ENCODE assay signal across 1 cellular context in genomic region chr20:33811763-33812672, GRCh38.
TF ChIP-seq lines count a peak whose summit lies in the region.

No MANE protein-coding gene starts in this region.

TF ChIP-seq in HepG2, 621 proteins besides CTCF, POLR2A, EP300 and RAD21 (continued from another document and continues in another):
- TF ChIP-seq, protein P1, sequence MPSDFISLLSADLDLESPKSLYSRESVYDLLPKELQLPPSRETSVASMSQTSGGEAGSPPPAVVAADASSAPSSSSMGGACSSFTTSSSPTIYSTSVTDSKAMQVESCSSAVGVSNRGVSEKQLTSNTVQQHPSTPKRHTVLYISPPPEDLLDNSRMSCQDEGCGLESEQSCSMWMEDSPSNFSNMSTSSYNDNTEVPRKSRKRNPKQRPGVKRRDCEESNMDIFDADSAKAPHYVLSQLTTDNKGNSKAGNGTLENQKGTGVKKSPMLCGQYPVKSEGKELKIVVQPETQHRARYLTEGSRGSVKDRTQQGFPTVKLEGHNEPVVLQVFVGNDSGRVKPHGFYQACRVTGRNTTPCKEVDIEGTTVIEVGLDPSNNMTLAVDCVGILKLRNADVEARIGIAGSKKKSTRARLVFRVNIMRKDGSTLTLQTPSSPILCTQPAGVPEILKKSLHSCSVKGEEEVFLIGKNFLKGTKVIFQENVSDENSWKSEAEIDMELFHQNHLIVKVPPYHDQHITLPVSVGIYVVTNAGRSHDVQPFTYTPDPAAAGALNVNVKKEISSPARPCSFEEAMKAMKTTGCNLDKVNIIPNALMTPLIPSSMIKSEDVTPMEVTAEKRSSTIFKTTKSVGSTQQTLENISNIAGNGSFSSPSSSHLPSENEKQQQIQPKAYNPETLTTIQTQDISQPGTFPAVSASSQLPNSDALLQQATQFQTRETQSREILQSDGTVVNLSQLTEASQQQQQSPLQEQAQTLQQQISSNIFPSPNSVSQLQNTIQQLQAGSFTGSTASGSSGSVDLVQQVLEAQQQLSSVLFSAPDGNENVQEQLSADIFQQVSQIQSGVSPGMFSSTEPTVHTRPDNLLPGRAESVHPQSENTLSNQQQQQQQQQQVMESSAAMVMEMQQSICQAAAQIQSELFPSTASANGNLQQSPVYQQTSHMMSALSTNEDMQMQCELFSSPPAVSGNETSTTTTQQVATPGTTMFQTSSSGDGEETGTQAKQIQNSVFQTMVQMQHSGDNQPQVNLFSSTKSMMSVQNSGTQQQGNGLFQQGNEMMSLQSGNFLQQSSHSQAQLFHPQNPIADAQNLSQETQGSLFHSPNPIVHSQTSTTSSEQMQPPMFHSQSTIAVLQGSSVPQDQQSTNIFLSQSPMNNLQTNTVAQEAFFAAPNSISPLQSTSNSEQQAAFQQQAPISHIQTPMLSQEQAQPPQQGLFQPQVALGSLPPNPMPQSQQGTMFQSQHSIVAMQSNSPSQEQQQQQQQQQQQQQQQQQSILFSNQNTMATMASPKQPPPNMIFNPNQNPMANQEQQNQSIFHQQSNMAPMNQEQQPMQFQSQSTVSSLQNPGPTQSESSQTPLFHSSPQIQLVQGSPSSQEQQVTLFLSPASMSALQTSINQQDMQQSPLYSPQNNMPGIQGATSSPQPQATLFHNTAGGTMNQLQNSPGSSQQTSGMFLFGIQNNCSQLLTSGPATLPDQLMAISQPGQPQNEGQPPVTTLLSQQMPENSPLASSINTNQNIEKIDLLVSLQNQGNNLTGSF (CRISPR knock-in tag; IDR thresholded peaks at IDR 0.05), result no peak
- peak; percentile 45; the same call in 1 of the 2 replicates for TF ChIP-seq MED1 (CRISPR knock-in tag; IDR thresholded peaks at IDR 0.05)
- peak; percentile 8; the same call in 1 of the 2 replicates for TF ChIP-seq SALL1 (CRISPR knock-in tag; IDR thresholded peaks at IDR 0.05)
- TF ChIP-seq KDM6A (CRISPR knock-in tag; IDR thresholded peaks at IDR 0.05; ENCODE audit: low read depth), result no peak
- TF ChIP-seq TSC22D2 (CRISPR knock-in tag; IDR thresholded peaks at IDR 0.05; ENCODE audit: borderline replicate concordance), result no peak
- TF ChIP-seq ZNF431 (CRISPR knock-in tag; IDR thresholded peaks at IDR 0.05; ENCODE audit: borderline replicate concordance, low read depth), result no peak
- TF ChIP-seq NFKB2 (CRISPR knock-in tag; IDR thresholded peaks at IDR 0.05; ENCODE audit: borderline replicate concordance), result 0 out of 2 replicates have a peak, but pooled peaks have one; percentile 27
- TF ChIP-seq, protein P2, sequence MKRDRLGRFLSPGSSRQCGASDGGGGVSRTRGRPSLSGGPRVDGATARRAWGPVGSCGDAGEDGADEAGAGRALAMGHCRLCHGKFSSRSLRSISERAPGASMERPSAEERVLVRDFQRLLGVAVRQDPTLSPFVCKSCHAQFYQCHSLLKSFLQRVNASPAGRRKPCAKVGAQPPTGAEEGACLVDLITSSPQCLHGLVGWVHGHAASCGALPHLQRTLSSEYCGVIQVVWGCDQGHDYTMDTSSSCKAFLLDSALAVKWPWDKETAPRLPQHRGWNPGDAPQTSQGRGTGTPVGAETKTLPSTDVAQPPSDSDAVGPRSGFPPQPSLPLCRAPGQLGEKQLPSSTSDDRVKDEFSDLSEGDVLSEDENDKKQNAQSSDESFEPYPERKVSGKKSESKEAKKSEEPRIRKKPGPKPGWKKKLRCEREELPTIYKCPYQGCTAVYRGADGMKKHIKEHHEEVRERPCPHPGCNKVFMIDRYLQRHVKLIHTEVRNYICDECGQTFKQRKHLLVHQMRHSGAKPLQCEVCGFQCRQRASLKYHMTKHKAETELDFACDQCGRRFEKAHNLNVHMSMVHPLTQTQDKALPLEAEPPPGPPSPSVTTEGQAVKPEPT (CRISPR knock-in tag; IDR thresholded peaks at IDR 0.05; ENCODE audit: low read depth), result peak; percentile 15; the same call in 1 of the 2 replicates
- no peak; the same call in 1 of the 2 replicates for TF ChIP-seq KLF6 (CRISPR knock-in tag; IDR thresholded peaks at IDR 0.05)
- no peak for TF ChIP-seq ZMYM2 (CRISPR knock-in tag; IDR thresholded peaks at IDR 0.05)
- no peak for TF ChIP-seq ZMYM3 (CRISPR knock-in tag; IDR thresholded peaks at IDR 0.05)
- no peak for TF ChIP-seq RFX3 (CRISPR knock-in tag; IDR thresholded peaks at IDR 0.05)
- no peak; the same call in 1 of the 2 replicates for TF ChIP-seq ZNF556 (CRISPR knock-in tag; IDR thresholded peaks at IDR 0.05; ENCODE audit: borderline replicate concordance)
- no peak for TF ChIP-seq GABPA (IDR thresholded peaks at IDR 0.05; ENCODE audit: low read depth, low read length)
- no peak for TF ChIP-seq GABPA (CRISPR knock-in tag; IDR thresholded peaks at IDR 0.05; ENCODE audit: low read depth)
- TF ChIP-seq, protein P3, sequence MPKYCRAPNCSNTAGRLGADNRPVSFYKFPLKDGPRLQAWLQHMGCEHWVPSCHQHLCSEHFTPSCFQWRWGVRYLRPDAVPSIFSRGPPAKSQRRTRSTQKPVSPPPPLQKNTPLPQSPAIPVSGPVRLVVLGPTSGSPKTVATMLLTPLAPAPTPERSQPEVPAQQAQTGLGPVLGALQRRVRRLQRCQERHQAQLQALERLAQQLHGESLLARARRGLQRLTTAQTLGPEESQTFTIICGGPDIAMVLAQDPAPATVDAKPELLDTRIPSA (CRISPR knock-in tag; IDR thresholded peaks at IDR 0.05; ENCODE audit: borderline replicate concordance), result no peak
- TF ChIP-seq ZFP36L1 (CRISPR knock-in tag; IDR thresholded peaks at IDR 0.05), result no peak
- peak; percentile 23; the same call in 1 of the 2 replicates for TF ChIP-seq ZNF552 (CRISPR knock-in tag; IDR thresholded peaks at IDR 0.05; ENCODE audit: borderline replicate concordance)
- no peak for TF ChIP-seq ZNF251 (CRISPR knock-in tag; IDR thresholded peaks at IDR 0.05)
- no peak for TF ChIP-seq GTF2F1 (IDR thresholded peaks at IDR 0.05; ENCODE audit: low read length)
- no peak for TF ChIP-seq ZNF44 (CRISPR knock-in tag; IDR thresholded peaks at IDR 0.05)
- TF ChIP-seq CBFB (CRISPR knock-in tag; IDR thresholded peaks at IDR 0.05), result no peak
- no peak for TF ChIP-seq FOXO1 (CRISPR knock-in tag; IDR thresholded peaks at IDR 0.05)
- TF ChIP-seq, protein P4, sequence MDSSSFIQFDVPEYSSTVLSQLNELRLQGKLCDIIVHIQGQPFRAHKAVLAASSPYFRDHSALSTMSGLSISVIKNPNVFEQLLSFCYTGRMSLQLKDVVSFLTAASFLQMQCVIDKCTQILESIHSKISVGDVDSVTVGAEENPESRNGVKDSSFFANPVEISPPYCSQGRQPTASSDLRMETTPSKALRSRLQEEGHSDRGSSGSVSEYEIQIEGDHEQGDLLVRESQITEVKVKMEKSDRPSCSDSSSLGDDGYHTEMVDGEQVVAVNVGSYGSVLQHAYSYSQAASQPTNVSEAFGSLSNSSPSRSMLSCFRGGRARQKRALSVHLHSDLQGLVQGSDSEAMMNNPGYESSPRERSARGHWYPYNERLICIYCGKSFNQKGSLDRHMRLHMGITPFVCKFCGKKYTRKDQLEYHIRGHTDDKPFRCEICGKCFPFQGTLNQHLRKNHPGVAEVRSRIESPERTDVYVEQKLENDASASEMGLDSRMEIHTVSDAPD (CRISPR knock-in tag; IDR thresholded peaks at IDR 0.05), result no peak
- TF ChIP-seq ZNF691 (CRISPR knock-in tag; IDR thresholded peaks at IDR 0.05; ENCODE audit: borderline replicate concordance, low read depth), result no peak
- TF ChIP-seq PAX8 (CRISPR knock-in tag; IDR thresholded peaks at IDR 0.05; ENCODE audit: borderline replicate concordance), result no peak
- no peak; the same call in 1 of the 2 replicates for TF ChIP-seq NFE2L1 (CRISPR knock-in tag; IDR thresholded peaks at IDR 0.05; ENCODE audit: borderline replicate concordance)
- no peak for TF ChIP-seq ZNF329 (CRISPR knock-in tag; IDR thresholded peaks at IDR 0.05; ENCODE audit: low read depth)
- 0 out of 2 replicates have a peak, but pooled peaks have one; percentile 8 for TF ChIP-seq SMC3 (IDR thresholded peaks at IDR 0.05; ENCODE audit: low read length)
- TF ChIP-seq ZNF207 (IDR thresholded peaks at IDR 0.05; ENCODE audit: borderline replicate concordance), result no peak
- TF ChIP-seq, protein P5, sequence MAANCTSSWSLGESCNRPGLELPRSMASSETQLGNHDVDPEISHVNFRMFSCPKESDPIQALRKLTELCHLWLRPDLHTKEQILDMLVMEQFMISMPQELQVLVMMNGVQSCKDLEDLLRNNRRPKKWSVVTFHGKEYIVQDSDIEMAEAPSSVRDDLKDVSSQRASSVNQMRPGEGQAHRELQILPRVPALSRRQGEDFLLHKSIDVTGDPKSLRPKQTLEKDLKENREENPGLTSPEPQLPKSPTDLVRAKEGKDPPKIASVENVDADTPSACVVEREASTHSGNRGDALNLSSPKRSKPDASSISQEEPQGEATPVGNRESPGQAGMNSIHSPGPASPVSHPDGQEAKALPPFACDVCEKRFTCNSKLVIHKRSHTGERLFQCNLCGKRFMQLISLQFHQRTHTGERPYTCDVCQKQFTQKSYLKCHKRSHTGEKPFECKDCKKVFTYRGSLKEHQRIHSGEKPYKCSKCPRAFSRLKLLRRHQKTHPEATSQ (CRISPR knock-in tag; IDR thresholded peaks at IDR 0.05; ENCODE audit: borderline replicate concordance), result no peak
- TF ChIP-seq SIX1 (CRISPR knock-in tag; IDR thresholded peaks at IDR 0.05; ENCODE audit: borderline replicate concordance), result no peak
- TF ChIP-seq, protein P6, sequence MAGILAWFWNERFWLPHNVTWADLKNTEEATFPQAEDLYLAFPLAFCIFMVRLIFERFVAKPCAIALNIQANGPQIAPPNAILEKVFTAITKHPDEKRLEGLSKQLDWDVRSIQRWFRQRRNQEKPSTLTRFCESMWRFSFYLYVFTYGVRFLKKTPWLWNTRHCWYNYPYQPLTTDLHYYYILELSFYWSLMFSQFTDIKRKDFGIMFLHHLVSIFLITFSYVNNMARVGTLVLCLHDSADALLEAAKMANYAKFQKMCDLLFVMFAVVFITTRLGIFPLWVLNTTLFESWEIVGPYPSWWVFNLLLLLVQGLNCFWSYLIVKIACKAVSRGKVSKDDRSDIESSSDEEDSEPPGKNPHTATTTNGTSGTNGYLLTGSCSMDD (CRISPR knock-in tag; IDR thresholded peaks at IDR 0.05), result no peak
- TF ChIP-seq PHF21A (CRISPR knock-in tag; IDR thresholded peaks at IDR 0.05), result 0 out of 2 replicates have a peak, but pooled peaks have one; percentile 33
- no peak for TF ChIP-seq REXO4 (CRISPR knock-in tag; IDR thresholded peaks at IDR 0.05; ENCODE audit: borderline replicate concordance)
- TF ChIP-seq ZNF326 (CRISPR knock-in tag; IDR thresholded peaks at IDR 0.05; ENCODE audit: borderline replicate concordance), result no peak
- TF ChIP-seq, protein P7, sequence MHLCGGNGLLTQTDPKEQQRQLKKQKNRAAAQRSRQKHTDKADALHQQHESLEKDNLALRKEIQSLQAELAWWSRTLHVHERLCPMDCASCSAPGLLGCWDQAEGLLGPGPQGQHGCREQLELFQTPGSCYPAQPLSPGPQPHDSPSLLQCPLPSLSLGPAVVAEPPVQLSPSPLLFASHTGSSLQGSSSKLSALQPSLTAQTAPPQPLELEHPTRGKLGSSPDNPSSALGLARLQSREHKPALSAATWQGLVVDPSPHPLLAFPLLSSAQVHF (CRISPR knock-in tag; IDR thresholded peaks at IDR 0.05), result no peak
- TF ChIP-seq SMYD3 (CRISPR knock-in tag; IDR thresholded peaks at IDR 0.05), result no peak
- TF ChIP-seq, protein P8, sequence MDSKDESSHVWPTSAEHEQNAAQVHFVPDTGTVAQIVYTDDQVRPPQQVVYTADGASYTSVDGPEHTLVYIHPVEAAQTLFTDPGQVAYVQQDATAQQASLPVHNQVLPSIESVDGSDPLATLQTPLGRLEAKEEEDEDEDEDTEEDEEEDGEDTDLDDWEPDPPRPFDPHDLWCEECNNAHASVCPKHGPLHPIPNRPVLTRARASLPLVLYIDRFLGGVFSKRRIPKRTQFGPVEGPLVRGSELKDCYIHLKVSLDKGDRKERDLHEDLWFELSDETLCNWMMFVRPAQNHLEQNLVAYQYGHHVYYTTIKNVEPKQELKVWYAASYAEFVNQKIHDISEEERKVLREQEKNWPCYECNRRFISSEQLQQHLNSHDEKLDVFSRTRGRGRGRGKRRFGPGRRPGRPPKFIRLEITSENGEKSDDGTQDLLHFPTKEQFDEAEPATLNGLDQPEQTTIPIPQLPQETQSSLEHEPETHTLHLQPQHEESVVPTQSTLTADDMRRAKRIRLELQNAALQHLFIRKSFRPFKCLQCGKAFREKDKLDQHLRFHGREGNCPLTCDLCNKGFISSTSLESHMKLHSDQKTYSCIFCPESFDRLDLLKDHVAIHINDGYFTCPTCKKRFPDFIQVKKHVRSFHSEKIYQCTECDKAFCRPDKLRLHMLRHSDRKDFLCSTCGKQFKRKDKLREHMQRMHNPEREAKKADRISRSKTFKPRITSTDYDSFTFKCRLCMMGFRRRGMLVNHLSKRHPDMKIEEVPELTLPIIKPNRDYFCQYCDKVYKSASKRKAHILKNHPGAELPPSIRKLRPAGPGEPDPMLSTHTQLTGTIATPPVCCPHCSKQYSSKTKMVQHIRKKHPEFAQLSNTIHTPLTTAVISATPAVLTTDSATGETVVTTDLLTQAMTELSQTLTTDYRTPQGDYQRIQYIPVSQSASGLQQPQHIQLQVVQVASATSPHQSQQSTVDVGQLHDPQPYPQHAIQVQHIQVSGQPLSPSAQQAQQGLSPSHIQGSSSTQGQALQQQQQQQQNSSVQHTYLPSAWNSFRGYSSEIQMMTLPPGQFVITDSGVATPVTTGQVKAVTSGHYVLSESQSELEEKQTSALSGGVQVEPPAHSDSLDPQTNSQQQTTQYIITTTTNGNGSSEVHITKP (CRISPR knock-in tag; IDR thresholded peaks at IDR 0.05; ENCODE audit: low read depth), result no peak
- no peak for TF ChIP-seq PRMT3 (CRISPR knock-in tag; IDR thresholded peaks at IDR 0.05; ENCODE audit: borderline replicate concordance, low read depth)
- TF ChIP-seq MEIS2 (CRISPR knock-in tag; IDR thresholded peaks at IDR 0.05), result no peak
- TF ChIP-seq FOXA3 (CRISPR knock-in tag; IDR thresholded peaks at IDR 0.05), result 0 out of 2 replicates have a peak, but pooled peaks have one; percentile 14
- no peak for TF ChIP-seq ZNF615 (CRISPR knock-in tag; IDR thresholded peaks at IDR 0.05; ENCODE audit: borderline replicate concordance)
- TF ChIP-seq IKZF4 (CRISPR knock-in tag; IDR thresholded peaks at IDR 0.05; ENCODE audit: borderline replicate concordance, low read depth, not compliant biosample characterization), result peak; percentile 12
- TF ChIP-seq CSRNP2 (CRISPR knock-in tag; conservative IDR thresholded peaks at IDR 0.05; ENCODE audit: low read depth), result no peak
- no peak for TF ChIP-seq ZC3H4 (CRISPR knock-in tag; IDR thresholded peaks at IDR 0.05; ENCODE audit: borderline replicate concordance)
- no peak for TF ChIP-seq MTF2 (CRISPR knock-in tag; IDR thresholded peaks at IDR 0.05; ENCODE audit: borderline replicate concordance)
- TF ChIP-seq PITX1 (CRISPR knock-in tag; IDR thresholded peaks at IDR 0.05), result no peak
- TF ChIP-seq HDAC2 (CRISPR knock-in tag; IDR thresholded peaks at IDR 0.05), result 0 out of 2 replicates have a peak, but pooled peaks have one; percentile 40
